In genomic region chr1:59999746-60000145, GRCh38 we compare ENCODE assay signal across 14 cellular contexts.
A peak's percentile ranks its signal among the peaks of the same experiment; 100 is the strongest.
DNase-seq lines count a peak whose midpoint lies in the region; ATAC-seq and TF ChIP-seq lines count a peak whose summit lies in the region.
"Had no signal": no experiment of that assay in that cellular context is flagged by ENCODE, and none has a peak within 500 bp of the region (broad histone marks: within the 10 kb centered on the region; RNA-seq: fewer than 3 reads in every experiment).

No MANE protein-coding gene starts in this region.

- H3K27me3 Mint-ChIP-seq in chondrocyte (ENCODE audit: low read depth), result no peaks in the 10 kb centered on the region

- peaks cover 33% of the 10 kb centered on the region for H3K4me1 ChIP-seq in SJCRH30
- H3K4me1 ChIP-seq: A549, BLaER1, Caco-2 had no signal

- peak overlapping the region; percentile 28 for H3K27ac Mint-ChIP-seq in chondrocyte (ENCODE audit: unreplicated experiment)
- H3K27ac Mint-ChIP-seq: CD8-positive, alpha-beta memory T cell had no signal

- TF ChIP-seq CTCF in chondrocyte (IDR thresholded peaks at IDR 0.05), result peak; percentile 10
- TF ChIP-seq CTCF in retinal pigment epithelial cell (conservative IDR thresholded peaks at IDR 0.05; ENCODE audit: low read depth, low read length), result peak; percentile 23

- H3K36me3 Mint-ChIP-seq in chondrocyte (ENCODE audit: low read depth), result no peaks in the 10 kb centered on the region
- H3K36me3 Mint-ChIP-seq: CD8-positive, alpha-beta memory T cell; IgD-negative memory B cell had no signal

- no peaks in the 10 kb centered on the region for H3K9me3 Mint-ChIP-seq in chondrocyte (ENCODE audit: low read depth)
- H3K9me3 Mint-ChIP-seq: IgD-negative memory B cell had no signal

- no peak overlapping the region for H3K4me3 Mint-ChIP-seq in chondrocyte (ENCODE audit: unreplicated experiment)
- H3K4me3 Mint-ChIP-seq: CD8-positive, alpha-beta memory T cell; IgD-negative memory B cell had no signal

- DNase-seq in SJCRH30, result no peak
- DNase-seq in chondrocyte (ENCODE audit: low spot score), result no peak
- no peak for DNase-seq in retinal pigment epithelial cell (ENCODE audit: low read depth)
- DNase-seq in Ammon's horn (ENCODE audit: low spot score), result no peak
- no peak for DNase-seq in activated gamma-delta T cell (lab: John Stamatoyannopoulos, UW)
- DNase-seq: Caco-2; CD8-positive, alpha-beta memory T cell; DND-41; GM23248; H7 had no signal

- no peak for ATAC-seq in GM21367 (IDR thresholded peaks at IDR 0.05; ENCODE audit: unreplicated experiment)
- ATAC-seq: A549 had no signal

- H3K36me3 ChIP-seq in SJCRH30, result no peaks in the 10 kb centered on the region
- H3K36me3 ChIP-seq: BLaER1 had no signal

- H3K4me3 ChIP-seq in SJCRH30 (no peak overlapping the region), retinal pigment epithelial cell (ENCODE audit: low read length) (no peak overlapping the region)
- H3K4me3 ChIP-seq: A549, BLaER1, GM23248 had no signal

- no peaks in the 10 kb centered on the region for H3K27me3 ChIP-seq in SJCRH30
- H3K27me3 ChIP-seq: BLaER1 had no signal

- H3K27ac ChIP-seq in SJCRH30, result peak overlapping the region; percentile 45
- H3K27ac ChIP-seq: A549, BLaER1, GM23248 had no signal

- H3K9me3 ChIP-seq in SJCRH30 (replicated peaks), result peaks cover 4% of the 10 kb centered on the region
- H3K9me3 ChIP-seq: A549, BLaER1, Caco-2 had no signal

- H3K4me1 Mint-ChIP-seq in chondrocyte (ENCODE audit: low read depth), result peaks cover 64% of the 10 kb centered on the region
- H3K4me1 Mint-ChIP-seq: CD8-positive, alpha-beta memory T cell; IgD-negative memory B cell had no signal
